ENCODE assay signal across 1 cellular context in genomic region chrX:74291577-74291963, GRCh38.
TF ChIP-seq lines count a peak whose summit lies in the region.

No MANE protein-coding gene starts in this region.

TF ChIP-seq in K562, 482 proteins besides CTCF, POLR2A, EP300 and RAD21 (continued from another document):
- TF ChIP-seq BRCA1 (IDR thresholded peaks at IDR 0.05) (no peak), BRCA1 (CRISPR knock-in tag; IDR thresholded peaks at IDR 0.05) (no peak), EGR1 (conservative IDR thresholded peaks at IDR 0.05) (no peak), CUX1 (CRISPR knock-in tag; IDR thresholded peaks at IDR 0.05) (no peak), RHOXF2B (CRISPR knock-in tag; conservative IDR thresholded peaks at IDR 0.05) (no peak), FOSL1 (tag; conservative IDR thresholded peaks at IDR 0.05) (no peak), RBBP5 (IDR thresholded peaks at IDR 0.05; ENCODE audit: borderline replicate concordance, insufficient read depth, low read length, poor library complexity, severe bottlenecking) (no peak), UBTF (IDR thresholded peaks at IDR 0.05; ENCODE audit: borderline replicate concordance in 1 of 2, low read depth in 2 of 2, low read length in 2 of 2) (no peak), ZNF655 (CRISPR knock-in tag; IDR thresholded peaks at IDR 0.05) (no peak), SIN3A (IDR thresholded peaks at IDR 0.05; ENCODE audit: borderline replicate concordance in 2 of 2, control insufficient read depth in 1 of 2, low read depth in 2 of 2, low read length in 2 of 2) (no peak), CBFB (CRISPR knock-in tag; IDR thresholded peaks at IDR 0.05) (no peak), TOE1 (IDR thresholded peaks at IDR 0.05; ENCODE audit: borderline replicate concordance) (no peak), TOE1 (CRISPR knock-in tag; IDR thresholded peaks at IDR 0.05; ENCODE audit: borderline replicate concordance, low read depth) (no peak), ARID1B (IDR thresholded peaks at IDR 0.05) (no peak), NR0B1 (IDR thresholded peaks at IDR 0.05; ENCODE audit: partially characterized antibody) (no peak), ZNF586 (CRISPR knock-in tag; conservative IDR thresholded peaks at IDR 0.05) (no peak), ZSCAN29 (IDR thresholded peaks at IDR 0.05) (no peak), ZNF431 (CRISPR knock-in tag; IDR thresholded peaks at IDR 0.05) (no peak), ZNF695 (CRISPR knock-in tag; IDR thresholded peaks at IDR 0.05) (no peak), CHAMP1 (IDR thresholded peaks at IDR 0.05) (no peak), ZNF24 (IDR thresholded peaks at IDR 0.05) (no peak), BRD4 (IDR thresholded peaks at IDR 0.05) (0 out of 2 replicates have a peak, but pooled peaks have one; percentile 53), ZNF57 (CRISPR knock-in tag; IDR thresholded peaks at IDR 0.05) (no peak), RNF2 (IDR thresholded peaks at IDR 0.05) (no peak), MLLT1 (IDR thresholded peaks at IDR 0.05) (peak in 1 of 2 experiments; percentile 31; a peak in 1 of 4 replicates), RAD51 (IDR thresholded peaks at IDR 0.05; ENCODE audit: borderline replicate concordance, low read depth) (no peak), ZNF133 (CRISPR knock-in tag; IDR thresholded peaks at IDR 0.05) (no peak), MCM2 (IDR thresholded peaks at IDR 0.05; ENCODE audit: low read depth) (no peak), E4F1 (CRISPR knock-in tag; IDR thresholded peaks at IDR 0.05; ENCODE audit: borderline replicate concordance) (0 out of 2 replicates have a peak, but pooled peaks have one; percentile 20)
